In genomic region chr22:27206001-27206746, GRCh38 we compare ENCODE assay signal across 17 cellular contexts.
DNase-seq lines count a peak whose midpoint lies in the region; ATAC-seq and TF ChIP-seq lines count a peak whose summit lies in the region.
"Had no signal": no experiment of that assay in that cellular context is flagged by ENCODE, and none has a peak within 500 bp of the region (broad histone marks: within the 10 kb centered on the region; RNA-seq: fewer than 3 reads in every experiment).

No MANE protein-coding gene starts in this region.

- H3K27ac ChIP-seq in IMR-90 (ENCODE audit: insufficient read depth, low read length), result no peak overlapping the region
- no peak overlapping the region for H3K27ac ChIP-seq in smooth muscle cell (ENCODE audit: low read depth)
- H3K27ac ChIP-seq: VCaP had no signal

- H3K23ac ChIP-seq in IMR-90 (ENCODE audit: low read depth, low read length), result no peak overlapping the region

- H3K4me3 Mint-ChIP-seq in osteocyte (ENCODE audit: unreplicated experiment), result no peak overlapping the region

- intact Hi-C loops in IMR-90 (cut with micrococcal nuclease), result no loop called here

- H3K4me2 ChIP-seq in IMR-90 (ENCODE audit: low read depth, low read length) (no peak overlapping the region), smooth muscle cell (no peak overlapping the region)

- H3K9me1 ChIP-seq in IMR-90 (ENCODE audit: insufficient read depth, low read length), result peaks cover 2% of the 10 kb centered on the region; the same call in 1 of the 2 replicates

- H3K9me3 Mint-ChIP-seq in osteocyte (ENCODE audit: unreplicated experiment), result no peaks in the 10 kb centered on the region

- H3K27ac Mint-ChIP-seq in osteocyte (ENCODE audit: unreplicated experiment), result peak overlapping the region; percentile 84

- no peak overlapping the region; the same call in 1 of the 2 replicates for H3K18ac ChIP-seq in IMR-90 (ENCODE audit: low read depth, low read length)

- peaks cover 71% of the 10 kb centered on the region for H3K4me1 Mint-ChIP-seq in osteocyte (ENCODE audit: unreplicated experiment)

- dilution Hi-C loops in IMR-90 (cut with HindIII; ENCODE audit: low sequenced_read_pairs, unreplicated experiment), result no loop called here

- CTCF ChIA-PET in IMR-90 (lab: Yijun Ruan, JAX), result no interaction called here

- H2AFZ ChIP-seq in IMR-90 (replicated peaks; ENCODE audit: low read length, poor library complexity) (no peak overlapping the region), smooth muscle cell (ENCODE audit: low read depth) (no peak overlapping the region)

- peak overlapping the region; percentile 20; the same call in 1 of the 2 replicates for H3K4ac ChIP-seq in IMR-90 (ENCODE audit: low read depth, low read length)

- no peak overlapping the region for H2BK120ac ChIP-seq in IMR-90 (ENCODE audit: low read depth, low read length)

- no peak for TF ChIP-seq RAD21 in IMR-90 (IDR thresholded peaks at IDR 0.05; ENCODE audit: low read length)

- peak; percentile 73 for DNase-seq in IMR-90
- peak; percentile 24 for DNase-seq in astrocyte of the cerebellum (ENCODE audit: low read depth)
- DNase-seq in fibroblast of villous mesenchyme (ENCODE audit: low read depth), result peak; percentile 30
- DNase-seq in osteocyte (ENCODE audit: extremely low spot score, unreplicated experiment), result no peak
- DNase-seq in smooth muscle cell (lab: John Stamatoyannopoulos, UW; ENCODE audit: unreplicated experiment), result no peak
- no peak for DNase-seq in activated CD4-positive, alpha-beta T cell treated with anti-CD3 and anti-CD28 coated beads, Interleukin-2, amount 50 U/mL, for 1 hour
- no peak for DNase-seq in NOMO-1 (lab: John Stamatoyannopoulos, UW; ENCODE audit: unreplicated experiment in 2 of 2)
- DNase-seq in DMS79 (lab: John Stamatoyannopoulos, UW), result no peak
- DNase-seq: amygdala; foreskin fibroblast; Kasumi-1; NCI-H1105 treated with DMSO at 0.1 percent for 48 hours; NCI-H748 treated with DMSO at 0.1 percent for 48 hours; OCI-M1; SIG-M5; stimulated activated CD4-positive, alpha-beta T cell treated with anti-CD3 and anti-CD28 coated beads, Interleukin-12 subunit alpha, Interleukin-12 subunit beta, amount 100 ng/mL, for 4 hours had no signal

- H3K4me1 ChIP-seq in IMR-90 (ENCODE audit: control insufficient read depth, insufficient read depth, low read length) (peaks cover 8% of the 10 kb centered on the region), smooth muscle cell (ENCODE audit: low read depth) (peaks cover 24% of the 10 kb centered on the region)

- peaks cover 2% of the 10 kb centered on the region for H3F3A ChIP-seq in smooth muscle cell (ENCODE audit: low read depth)

- H3K36me3 Mint-ChIP-seq in osteocyte (ENCODE audit: unreplicated experiment), result peaks cover 3% of the 10 kb centered on the region

- H4K91ac ChIP-seq in IMR-90 (ENCODE audit: insufficient read depth, low read depth, low read length), result no peak overlapping the region; the same call in 1 of the 2 replicates

- no peak overlapping the region for H4K5ac ChIP-seq in IMR-90 (ENCODE audit: low read depth, low read length)

- H4K20me1 ChIP-seq in IMR-90 (ENCODE audit: insufficient read depth, low read length) (no peaks in the 10 kb centered on the region), smooth muscle cell (ENCODE audit: low read depth) (no peaks in the 10 kb centered on the region)

- H2AK5ac ChIP-seq in IMR-90 (ENCODE audit: low read depth, low read length), result no peak overlapping the region

- POLR2A ChIA-PET in IMR-90 (lab: Charles Lee; ENCODE audit: unreplicated experiment), result no interaction called here

- TF ChIP-seq POLR2A in IMR-90 (IDR thresholded peaks at IDR 0.05; ENCODE audit: low read depth, low read length), result no peak

- H4K8ac ChIP-seq in IMR-90 (ENCODE audit: low read depth in 2 of 2, low read length in 2 of 2), result no peak overlapping the region

- WGBS in IMR-90 (ENCODE audit: extremely low coverage in 2 of 2, insufficient read length in 1 of 2), 2 experiments, result 20% methylated on average over 2 of the region's 6 CpGs; no CpG with 5 or more reads in 1 of the 2 experiments
- WGBS in smooth muscle cell (ENCODE audit: low lambda C conversion rate), result 71% methylated on average over 6 of the region's 6 CpGs

- no peak overlapping the region for H3K14ac ChIP-seq in IMR-90 (replicated peaks; ENCODE audit: low read depth, low read length)

- H3K56ac ChIP-seq in IMR-90 (ENCODE audit: extremely low read depth, insufficient read depth, low read length), result no peak overlapping the region

- H3K27me3 ChIP-seq in IMR-90 (ENCODE audit: control insufficient read depth, insufficient read depth, low read length), result peaks cover 7% of the 10 kb centered on the region
- no peaks in the 10 kb centered on the region for H3K27me3 ChIP-seq in smooth muscle cell (ENCODE audit: low read depth)

- no peak overlapping the region for H3K9ac ChIP-seq in IMR-90 (ENCODE audit: low read depth, low read length)
- no peak overlapping the region for H3K9ac ChIP-seq in smooth muscle cell (ENCODE audit: low read depth)

- no peak overlapping the region for H2BK5ac ChIP-seq in IMR-90 (ENCODE audit: low read depth, low read length, poor library complexity, severe bottlenecking)

- no peaks in the 10 kb centered on the region; the same call in 1 of the 2 replicates for H3K9me3 ChIP-seq in IMR-90 (ENCODE audit: control insufficient read depth, insufficient read depth, low read length)
- H3K9me3 ChIP-seq in smooth muscle cell (replicated peaks; ENCODE audit: low read depth), result no peaks in the 10 kb centered on the region

- in situ Hi-C loops in IMR-90 (cut with MboI; ENCODE audit: low sequenced_read_pairs) (no loop called here), astrocyte of the cerebellum (cut with HindIII; ENCODE audit: low sequenced_read_pairs) (no loop called here)

- H3K36me3 ChIP-seq in IMR-90 (ENCODE audit: control insufficient read depth, insufficient read depth, low read length) (no peaks in the 10 kb centered on the region), smooth muscle cell (ENCODE audit: low read depth) (no peaks in the 10 kb centered on the region)

- H2AK9ac ChIP-seq in IMR-90 (replicated peaks; ENCODE audit: low read depth, low read length, poor library complexity), result no peak overlapping the region

- no peaks in the 10 kb centered on the region for H3K79me2 ChIP-seq in smooth muscle cell (ENCODE audit: low read depth)

- TF ChIP-seq CTCF in IMR-90 (conservative IDR thresholded peaks at IDR 0.05; ENCODE audit: low read depth, low read length) (no peak), astrocyte of the cerebellum (IDR thresholded peaks at IDR 0.05; ENCODE audit: low read depth, low read length, missing control alignments) (no peak), fibroblast of villous mesenchyme (IDR thresholded peaks at IDR 0.05; ENCODE audit: insufficient read depth, low read depth, low read length) (no peak), osteocyte (IDR thresholded peaks at IDR 0.05) (no peak), smooth muscle cell (IDR thresholded peaks at IDR 0.05; ENCODE audit: borderline replicate concordance, insufficient read depth, poor library complexity, severe bottlenecking) (no peak)

- no peak overlapping the region for H2BK15ac ChIP-seq in IMR-90 (ENCODE audit: low read depth, low read length)

- H2BK20ac ChIP-seq in IMR-90 (ENCODE audit: low read depth, low read length), result no peak overlapping the region

- no peaks in the 10 kb centered on the region for H3K27me3 Mint-ChIP-seq in osteocyte (ENCODE audit: unreplicated experiment)

- BruUV-seq in IMR-90 (replicated peaks; lab: Mats Ljungman, UMichigan), result no TSS peak

- no peak for ATAC-seq in IMR-90 (ENCODE audit: low read depth)

- no peaks in the 10 kb centered on the region for H3K79me1 ChIP-seq in IMR-90 (ENCODE audit: low read depth in 1 of 2, low read length in 2 of 2)

- H3K4me3 ChIP-seq in IMR-90 (ENCODE audit: insufficient read depth, low read depth, low read length) (no peak overlapping the region), astrocyte of the cerebellum (ENCODE audit: low read depth, low read length) (no peak overlapping the region), fibroblast of villous mesenchyme (ENCODE audit: low read depth, low read length) (no peak overlapping the region), smooth muscle cell (no peak overlapping the region)

TF ChIP-seq in IMR-90, 13 proteins besides CTCF, POLR2A, EP300 and RAD21:
- TF ChIP-seq SMC3 (IDR thresholded peaks at IDR 0.05; ENCODE audit: low read depth, low read length) (no peak), NFE2L2 (IDR thresholded peaks at IDR 0.05; ENCODE audit: low read depth, low read length) (no peak; the same call in 1 of the 2 replicates), RFX5 (IDR thresholded peaks at IDR 0.05; ENCODE audit: low read depth, low read length) (no peak), USF2 (IDR thresholded peaks at IDR 0.05; ENCODE audit: low read depth, low read length) (no peak), MXI1 (IDR thresholded peaks at IDR 0.05; ENCODE audit: borderline replicate concordance, low read depth, low read length) (no peak), CEBPB (IDR thresholded peaks at IDR 0.05; ENCODE audit: low read depth, low read length) (no peak), RCOR1 (IDR thresholded peaks at IDR 0.05; ENCODE audit: insufficient replicate concordance, low read length) (no peak), CHD1 (IDR thresholded peaks at IDR 0.05; ENCODE audit: low read depth, low read length) (no peak), MAFK (IDR thresholded peaks at IDR 0.05; ENCODE audit: low read depth, low read length) (no peak), MAZ (IDR thresholded peaks at IDR 0.05; ENCODE audit: borderline replicate concordance, low read depth, low read length) (no peak), ELK1 (IDR thresholded peaks at IDR 0.05; ENCODE audit: borderline replicate concordance, low read depth, low read length) (no peak)
TF ChIP-seq in IMR-90: peak in this region for 0.

Comparison
In these comparisons a context has a peak if more than half of its experiments do, and no peak if none do; other contexts are left out.
1. DNase-seq: peak in IMR-90 (single experiment), astrocyte of the cerebellum (single experiment) and fibroblast of villous mesenchyme (single experiment); none in osteocyte (single experiment), smooth muscle cell (single experiment), activated CD4-positive, alpha-beta T cell treated with anti-CD3 and anti-CD28 coated beads, Interleukin-2, amount 50 U/mL, for 1 hour (single experiment), NOMO-1 (0 of 2) and DMS79 (single experiment).